In genomic region chr3:129004639-129005295, GRCh38 we compare ENCODE assay signal across 16 cellular contexts. TPM values are rescaled to one million over a fixed set of nuclear protein-coding genes. Genes with fewer than 3 reads are reported as not detected.
DNase-seq lines count a peak whose midpoint lies in the region; ATAC-seq and TF ChIP-seq lines count a peak whose summit lies in the region.
"Had no signal": no experiment of that assay in that cellular context is flagged by ENCODE, and none has a peak within 500 bp of the region (broad histone marks: within the 10 kb centered on the region; RNA-seq: fewer than 3 reads in every experiment).

No MANE protein-coding gene starts in this region.

- H3K9me2 ChIP-seq in hepatocyte (replicated peaks; ENCODE audit: insufficient read depth) = no peaks in the 10 kb centered on the region

- no peak overlapping the region for H3K4me2 ChIP-seq in hepatocyte

- no peak for TF ChIP-seq POLR2A in stomach (IDR thresholded peaks at IDR 0.05)

- no peaks in the 10 kb centered on the region for H3K79me2 ChIP-seq in hepatocyte
- H3K79me2 ChIP-seq: parathyroid adenoma had no signal

- no peaks in the 10 kb centered on the region for H3K36me3 ChIP-seq in hepatocyte (replicated peaks; ENCODE audit: insufficient read depth, low read depth)
- peaks cover 0 to 5% (median 0%) of the 10 kb centered on the region in 4 donors for H3K36me3 ChIP-seq in stomach

- peaks cover 35% of the 10 kb centered on the region for H3K4me1 Mint-ChIP-seq in activated naive CD4-positive, alpha-beta T cell treated with anti-CD3 and anti-CD28 coated beads, Interleukin-2, amount 50 U/mL, for 24 hours

- no peak overlapping the region for H3K27ac Mint-ChIP-seq in activated naive CD4-positive, alpha-beta T cell treated with anti-CD3 and anti-CD28 coated beads, Interleukin-2, amount 50 U/mL, for 24 hours
- H3K27ac Mint-ChIP-seq in activated naive CD4-positive, alpha-beta T cell treated with anti-CD3 and anti-CD28 coated beads, Interleukin-2, amount 50 U/mL, for 72 hours = no peak overlapping the region

- peaks cover 2% of the 10 kb centered on the region for H3K36me3 Mint-ChIP-seq in activated naive CD4-positive, alpha-beta T cell treated with anti-CD3 and anti-CD28 coated beads, Interleukin-2, amount 50 U/mL, for 24 hours
- H3K36me3 Mint-ChIP-seq in activated naive CD4-positive, alpha-beta T cell treated with anti-CD3 and anti-CD28 coated beads, Interleukin-2, amount 50 U/mL, for 72 hours = peaks cover 0 to 14% of the 10 kb centered on the region in 2 donors

- intact Hi-C loops in stomach (cut with DNase I; ENCODE audit: low total_unique reads) = no loop called here

- H3K4me3 ChIP-seq in hepatocyte (no peak overlapping the region), stomach (no peak overlapping the region)

- H4K20me1 ChIP-seq in hepatocyte (ENCODE audit: insufficient read depth, poor library complexity, severe bottlenecking) = no peaks in the 10 kb centered on the region

- in situ Hi-C loops in KBM-7 (cut with MboI; ENCODE audit: low pct_unique_long_range_greater_than_20kb, low sequenced_read_pairs) = no loop called here

- no peak overlapping the region for H2AFZ ChIP-seq in hepatocyte
- H2AFZ ChIP-seq: parathyroid adenoma had no signal

- peaks cover 24% of the 10 kb centered on the region for H3K4me1 ChIP-seq in hepatocyte (ENCODE audit: insufficient read depth)
- H3K4me1 ChIP-seq in stomach = peaks cover 44 to 81% (median 65%) of the 10 kb centered on the region in 4 donors

- H3K9me3 ChIP-seq in hepatocyte (ENCODE audit: low read depth) (no peaks in the 10 kb centered on the region), stomach (no peaks in the 10 kb centered on the region)

- H3K27ac ChIP-seq in hepatocyte (peak overlapping the region; percentile 58), stomach (peak overlapping the region in 4 of 5 donors; percentile 11 to 62 (median 58))
- H3K27ac ChIP-seq: parathyroid adenoma had no signal

- H3K27me3 ChIP-seq in hepatocyte = peaks cover 52% of the 10 kb centered on the region
- peaks cover 7 to 44% (median 34%) of the 10 kb centered on the region in 3 donors for H3K27me3 ChIP-seq in stomach

- no peak for TF ChIP-seq CTCF in hepatocyte (IDR thresholded peaks at IDR 0.05; ENCODE audit: poor library complexity)
- TF ChIP-seq CTCF in stomach (IDR thresholded peaks at IDR 0.05) = no peak

- 82% methylated on average over 6 of the region's 6 CpGs for WGBS in hepatocyte (ENCODE audit: low lambda C conversion rate, missing lambda C conversion rate)
- 60 to 76% (median 69%) methylated on average over 4 to 6 of the region's 6 CpGs for WGBS in stomach, 5 donors

- no peak for ATAC-seq in activated naive CD4-positive, alpha-beta T cell treated with anti-CD3 and anti-CD28 coated beads, Interleukin-2, amount 50 U/mL, for 72 hours

- no peaks in the 10 kb centered on the region for H3K9me3 Mint-ChIP-seq in activated naive CD4-positive, alpha-beta T cell treated with anti-CD3 and anti-CD28 coated beads, Interleukin-2, amount 50 U/mL, for 24 hours
- H3K9me3 Mint-ChIP-seq in activated naive CD4-positive, alpha-beta T cell treated with anti-CD3 and anti-CD28 coated beads, Interleukin-2, amount 50 U/mL, for 72 hours = no peaks in the 10 kb centered on the region

- peak overlapping the region; percentile 52 for H3K4me3 Mint-ChIP-seq in activated naive CD4-positive, alpha-beta T cell treated with anti-CD3 and anti-CD28 coated beads, Interleukin-2, amount 50 U/mL, for 24 hours

- no peak for TF ChIP-seq EP300 in stomach (IDR thresholded peaks at IDR 0.05)

- DNase-seq in activated naive CD4-positive, alpha-beta T cell treated with anti-CD3 and anti-CD28 coated beads, Interleukin-2, amount 50 U/mL, for 72 hours (ENCODE audit: low spot score in 2 of 2) = no peak
- DNase-seq in NCI-H69 (lab: John Stamatoyannopoulos, UW) (peak; percentile 24), hepatocyte (ENCODE audit: low spot score) (no peak), stomach (no peak), KBM-7 (no peak), T-helper 1 cell (no peak)
- DNase-seq in stimulated activated naive CD4-positive, alpha-beta T cell treated with Interleukin-2 at 50 U/mL for 16 hours (lab: John Stamatoyannopoulos, UW) = no peak
- DNase-seq: amniotic stem cell; H7; NCI-H1694 treated with DMSO at 0.1 percent for 48 hours; stimulated activated CD4-positive, alpha-beta T cell treated with anti-CD3 and anti-CD28 coated beads, Interleukin-1b, Interleukin-23, amount 100 ng/mL, for 48 hours had no signal

- peaks cover 14% of the 10 kb centered on the region for H3K27me3 Mint-ChIP-seq in activated naive CD4-positive, alpha-beta T cell treated with anti-CD3 and anti-CD28 coated beads, Interleukin-2, amount 50 U/mL, for 24 hours

RNA-seq across cellular contexts. Expression of gene EFCC1, which starts 3.7 kb away (rescaled TPM):
- total RNA-seq in activated naive CD4-positive, alpha-beta T cell treated with anti-CD3 and anti-CD28 coated beads, Interleukin-2, amount 50 U/mL, for 72 hours = under 1 TPM in 1 of 2 donors, not detected in 1; 0.18 TPM
- total RNA-seq in hepatocyte (0.23 and 0.76 TPM in 2 replicates), stomach (10 to 100 TPM in 3 of 5 donors, 1 to 10 TPM in 2; 1.0 to 13.9 (median 10.3) TPM)
- polyA plus RNA-seq in hepatocyte (0.11 and 0.50 TPM in 2 replicates), stomach (10 to 100 TPM in 1 of 3 donors, 1 to 10 TPM in 2; 3.4 to 10.7 (median 8.2) TPM)

RNA-seq across cellular contexts. Expression of gene CFAP92, which starts 10.9 kb away (rescaled TPM):
- under 1 TPM in 1 of 2 donors, not detected in 1; 0.45 TPM for total RNA-seq in activated naive CD4-positive, alpha-beta T cell treated with anti-CD3 and anti-CD28 coated beads, Interleukin-2, amount 50 U/mL, for 72 hours
- 0.17 and 1.3 TPM in 2 replicates for total RNA-seq in hepatocyte
- 0.35 and 1.0 TPM in 2 replicates for polyA plus RNA-seq in hepatocyte
- 10 to 100 TPM in 1 of 5 donors, 1 to 10 TPM in 3, under 1 TPM in 1; 0.87 to 13.4 (median 5.2) TPM for total RNA-seq in stomach
- polyA plus RNA-seq in stomach = 1 to 10 TPM in 1 of 3 donors, under 1 TPM in 2; 0.50 to 2.7 (median 0.70) TPM
- total RNA-seq: T-helper 2 cell treated with Interferon-gamma antibody and Interleukin-4, amounts not matched to agents 100 ng/mL and 5 ng/mL, for 36 hours had no signal

RNA-seq across cellular contexts. Expression of gene GP9, which starts 55.8 kb away (rescaled TPM):
- total RNA-seq in activated naive CD4-positive, alpha-beta T cell treated with anti-CD3 and anti-CD28 coated beads, Interleukin-2, amount 50 U/mL, for 72 hours = not detected
- not detected in 2 replicates for total RNA-seq in hepatocyte
- not detected in 2 replicates for polyA plus RNA-seq in hepatocyte
- total RNA-seq in stomach = not detected
- not detected for polyA plus RNA-seq in stomach
- total RNA-seq: H7; HT-29; left ventricle myocardium superior; T-helper 2 cell treated with Interferon-gamma antibody and Interleukin-4, amounts not matched to agents 100 ng/mL and 5 ng/mL, for 36 hours had no signal
